ENCODE assay signal across 8 cellular contexts in the genomic region with DNA sequence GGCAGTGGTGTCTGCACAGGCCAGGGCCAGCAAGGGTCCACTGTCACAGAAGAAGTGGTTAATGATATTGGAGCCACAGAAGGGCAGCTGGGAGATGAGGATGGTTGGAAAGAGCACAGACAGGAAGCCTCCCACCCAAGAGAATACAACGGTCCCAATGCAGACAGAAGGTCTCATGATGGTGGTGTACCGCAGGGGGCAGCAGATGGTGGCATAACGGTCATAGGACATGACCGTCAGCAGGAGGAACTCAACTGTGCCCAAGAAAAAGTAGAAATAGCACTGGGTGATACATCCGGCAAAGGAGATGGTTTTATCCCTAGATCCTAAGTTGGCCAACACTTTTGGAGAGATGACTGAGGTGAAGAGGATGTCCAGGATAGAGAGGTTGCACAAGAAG. TPM values are rescaled to one million over a fixed set of nuclear protein-coding genes. Genes with fewer than 3 reads are reported as not detected.
"Had no signal": no experiment of that assay in that cellular context is flagged by ENCODE, and none has a peak within 500 bp of the region (broad histone marks: within the 10 kb centered on the region; RNA-seq: fewer than 3 reads in every experiment).

No MANE protein-coding gene starts in this region.

- ATAC-seq: GM23338 had no signal

- H2AFZ ChIP-seq: GM23338 had no signal

- FAIRE-seq: HTR-8/SVneo had no signal

- H3K4me2 ChIP-seq: GM23338 had no signal

- H3K4me3 ChIP-seq: GM23338 had no signal

- DNase-seq: H9, HCEC 1CT, KG1 had no signal

RNA-seq across cellular contexts. Expression of a gene that starts 9.9 kb away (rescaled TPM):
- total RNA-seq: GM23338, H4, H9, HT-29 had no signal
- polyA plus RNA-seq: GM23338, IgD-negative memory B cell had no signal
